In genomic region chr19:39759457-39760184, GRCh38 we compare ENCODE assay signal across 19 cellular contexts. TPM values are rescaled to one million over a fixed set of nuclear protein-coding genes. Genes with fewer than 3 reads are reported as not detected.
"Had no signal": no experiment of that assay in that cellular context is flagged by ENCODE, and none has a peak within 500 bp of the region (broad histone marks: within the 10 kb centered on the region; RNA-seq: fewer than 3 reads in every experiment).

No MANE protein-coding gene starts in this region.

- H3K4me1 ChIP-seq: heart right ventricle, right atrium auricular region, tibial nerve, vagina had no signal

- H3K36me3 ChIP-seq: heart right ventricle, neutrophil, right atrium auricular region, tibial nerve, vagina had no signal

- H3K9me3 ChIP-seq: mucosa of descending colon, neutrophil, vagina had no signal

- H3K4me1 Mint-ChIP-seq: naive thymus-derived CD8-positive, alpha-beta T cell had no signal

- H3K9me3 Mint-ChIP-seq: activated CD8-positive, alpha-beta T cell treated with anti-CD3 and anti-CD28 coated beads for 36 hours; activated naive CD4-positive, alpha-beta T cell treated with anti-CD3 and anti-CD28 coated beads for 36 hours; activated T-helper 1 cell treated with anti-CD3 and anti-CD28 coated beads, Interleukin-12 subunit alpha, Interleukin-12 subunit beta, Interleukin-2, Interleukin-4 antibody, amounts not matched to agents 30 ng/mL and 10 ng/mL and 1 ng/mL, durations not matched to agents 14 hours and 24 hours and 36 hours had no signal

- H3K4me3 Mint-ChIP-seq: activated CD8-positive, alpha-beta T cell treated with anti-CD3 and anti-CD28 coated beads for 36 hours; activated naive CD4-positive, alpha-beta T cell treated with anti-CD3 and anti-CD28 coated beads for 36 hours; activated T-helper 1 cell treated with anti-CD3 and anti-CD28 coated beads, Interleukin-12 subunit alpha, Interleukin-12 subunit beta, Interleukin-2, Interleukin-4 antibody, amounts not matched to agents 30 ng/mL and 10 ng/mL and 1 ng/mL, durations not matched to agents 14 hours and 24 hours and 36 hours; naive thymus-derived CD8-positive, alpha-beta T cell had no signal

- DNase-seq: activated CD4-positive, alpha-beta T cell treated with anti-CD3 and anti-CD28 coated beads for 4 hours; activated CD8-positive, alpha-beta memory T cell treated with anti-CD3 and anti-CD28 coated beads, Interleukin-2, amount 50 U/mL, for 4 hours; activated CD8-positive, alpha-beta T cell treated with anti-CD3 and anti-CD28 coated beads for 36 hours; activated naive CD4-positive, alpha-beta T cell treated with anti-CD3 and anti-CD28 coated beads for 36 hours; central memory CD4-positive, alpha-beta T cell; cortex of kidney; effector CD8-positive, alpha-beta T cell; heart right ventricle; mucosa of descending colon; naive thymus-derived CD8-positive, alpha-beta T cell had no signal

- H3K27ac Mint-ChIP-seq: activated CD8-positive, alpha-beta T cell treated with anti-CD3 and anti-CD28 coated beads for 36 hours; activated naive CD4-positive, alpha-beta T cell treated with anti-CD3 and anti-CD28 coated beads for 36 hours; activated T-helper 1 cell treated with anti-CD3 and anti-CD28 coated beads, Interleukin-12 subunit alpha, Interleukin-12 subunit beta, Interleukin-2, Interleukin-4 antibody, amounts not matched to agents 30 ng/mL and 10 ng/mL and 1 ng/mL, durations not matched to agents 14 hours and 24 hours and 36 hours; naive thymus-derived CD8-positive, alpha-beta T cell had no signal

- ATAC-seq: activated CD8-positive, alpha-beta T cell treated with anti-CD3 and anti-CD28 coated beads for 36 hours; heart right ventricle; left lobe of liver; mucosa of descending colon; naive thymus-derived CD8-positive, alpha-beta T cell had no signal

- H3K27me3 ChIP-seq: neutrophil, right atrium auricular region, vagina had no signal

- H3K4me3 ChIP-seq: heart right ventricle, mucosa of descending colon, right atrium auricular region, skin epidermis, tibial nerve, vagina had no signal

- H3K36me3 Mint-ChIP-seq: naive thymus-derived CD8-positive, alpha-beta T cell had no signal

RNA-seq across cellular contexts. Expression of gene LEUTX, which starts 19.0 kb away (rescaled TPM):
- total RNA-seq: activated CD8-positive, alpha-beta T cell treated with anti-CD3 and anti-CD28 coated beads for 36 hours; activated naive CD4-positive, alpha-beta T cell treated with anti-CD3 and anti-CD28 coated beads for 36 hours; activated T-helper 1 cell treated with anti-CD3 and anti-CD28 coated beads, Interleukin-12 subunit alpha, Interleukin-12 subunit beta, Interleukin-2, Interleukin-4 antibody, amounts not matched to agents 30 ng/mL and 10 ng/mL and 1 ng/mL, durations not matched to agents 14 hours and 24 hours and 36 hours; fibroblast of lung; frontal cortex; heart right ventricle; left lobe of liver; mucosa of descending colon; naive thymus-derived CD8-positive, alpha-beta T cell; right atrium auricular region; tibial nerve; vagina had no signal

RNA-seq across cellular contexts. Expression of gene CLC, which starts 21.8 kb away (rescaled TPM):
- total RNA-seq: activated CD8-positive, alpha-beta T cell treated with anti-CD3 and anti-CD28 coated beads for 36 hours; activated naive CD4-positive, alpha-beta T cell treated with anti-CD3 and anti-CD28 coated beads for 36 hours; fibroblast of lung; frontal cortex; left lobe of liver; naive thymus-derived CD8-positive, alpha-beta T cell; right atrium auricular region; tibial nerve; vagina had no signal

RNA-seq across cellular contexts. Expression of gene LGALS14, which starts 55.3 kb away (rescaled TPM):
- total RNA-seq: activated T-helper 1 cell treated with anti-CD3 and anti-CD28 coated beads, Interleukin-12 subunit alpha, Interleukin-12 subunit beta, Interleukin-2, Interleukin-4 antibody, amounts not matched to agents 30 ng/mL and 10 ng/mL and 1 ng/mL, durations not matched to agents 14 hours and 24 hours and 36 hours; fibroblast of lung; frontal cortex; heart right ventricle; left lobe of liver; mucosa of descending colon; naive thymus-derived CD8-positive, alpha-beta T cell; right atrium auricular region; tibial nerve; vagina had no signal
